ENCODE assay signal across 25 cellular contexts in the genomic region with DNA sequence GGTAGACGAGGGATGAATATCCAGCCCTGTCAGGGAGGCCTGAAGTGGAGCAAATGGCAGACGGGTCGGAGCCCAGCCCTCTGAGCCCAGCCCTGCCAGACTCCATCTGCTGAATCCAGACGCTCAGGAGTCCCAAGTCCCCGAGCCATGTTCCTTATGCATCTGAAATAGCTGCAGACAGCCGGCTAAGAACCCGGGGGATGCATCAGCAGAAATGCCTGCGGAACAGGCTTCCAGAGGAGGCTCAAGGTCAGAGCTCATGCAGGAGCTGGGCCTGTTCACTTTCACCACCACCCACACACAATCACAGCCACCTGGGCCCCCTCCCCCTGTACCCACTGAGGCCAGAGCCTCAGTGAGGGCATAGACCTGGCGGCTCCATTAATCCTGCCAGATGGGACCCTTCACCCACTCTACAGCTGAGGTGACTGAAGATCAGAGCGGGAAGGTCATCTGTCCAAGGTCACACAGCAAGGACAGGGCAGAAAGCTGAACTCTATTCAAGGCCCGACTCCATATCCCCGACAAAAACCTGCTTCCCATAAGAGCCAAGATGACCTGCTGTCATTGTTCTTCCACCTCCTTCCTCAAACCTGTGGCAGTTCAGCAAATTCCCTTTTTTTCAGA.
"Had no signal": no experiment of that assay in that cellular context is flagged by ENCODE, and none has a peak within 500 bp of the region (broad histone marks: within the 10 kb centered on the region; RNA-seq: fewer than 3 reads in every experiment).

No MANE protein-coding gene starts in this region.

- H3K9me3 ChIP-seq: gastroesophageal sphincter, lower lobe of right lung, spleen, suprapubic skin, tibial nerve had no signal

- ATAC-seq: activated CD8-positive, alpha-beta memory T cell treated with anti-CD3 and anti-CD28 coated beads, Interleukin-2, amount 10 ng/mL, durations not matched to agents 7 days and 5 days; activated CD8-positive, alpha-beta T cell treated with anti-CD3 and anti-CD28 coated beads for 36 hours; activated T-cell treated with anti-CD3 and anti-CD28 coated beads, Interleukin-2, amount 50 U/mL, for 72 hours; effector memory CD8-positive, alpha-beta T cell; gastroesophageal sphincter; left lobe of liver; lower lobe of right lung; naive thymus-derived CD8-positive, alpha-beta T cell; right cardiac atrium had no signal

- H3K27me3 ChIP-seq: gastroesophageal sphincter, spleen, suprapubic skin, tibial nerve had no signal

- H3K27ac ChIP-seq: coronary artery, gastroesophageal sphincter, lower lobe of right lung, suprapubic skin, tibial nerve had no signal

- H3K36me3 ChIP-seq: lower lobe of right lung, suprapubic skin, tibial nerve had no signal

- DNase-seq: activated B cell treated with CpG ODN at 0.5 μM for 24 hours; activated CD4-positive, alpha-beta T cell treated with anti-CD3 and anti-CD28 coated beads, Interleukin-2, amount 50 U/mL, for 1 hour; activated CD8-positive, alpha-beta memory T cell treated with anti-CD3 and anti-CD28 coated beads, Interleukin-2, amount 10 ng/mL, durations not matched to agents 7 days and 5 days; activated CD8-positive, alpha-beta T cell treated with anti-CD3 and anti-CD28 coated beads for 36 hours; activated naive CD4-positive, alpha-beta T cell; activated T-cell treated with anti-CD3 and anti-CD28 coated beads, Interleukin-2, amount 50 U/mL, for 72 hours; anterior cingulate cortex; cerebellar nuclear complex; effector memory CD8-positive, alpha-beta T cell; erythroblast; head of caudate nucleus; kidney glomerular epithelial cell; lower lobe of right lung; mesenchymal stem cell; naive thymus-derived CD8-positive, alpha-beta T cell; nucleus accumbens; right cardiac atrium; spleen; stimulated activated naive CD4-positive, alpha-beta T cell; T-helper 2 cell had no signal

- H3K4me3 ChIP-seq: coronary artery, gastroesophageal sphincter, lower lobe of right lung, spleen, suprapubic skin, tibial nerve had no signal
